9 cellular contexts compared by ENCODE assay signal in genomic region chr16:84518804-84519341, GRCh38.
DNase-seq lines count a peak whose midpoint lies in the region; ATAC-seq lines count a peak whose summit lies in the region.
"Had no signal": no experiment of that assay in that cellular context is flagged by ENCODE, and none has a peak within 500 bp of the region (broad histone marks: within the 10 kb centered on the region; RNA-seq: fewer than 3 reads in every experiment).

No MANE protein-coding gene starts in this region.

- no peaks in the 10 kb centered on the region for H3K27me3 Mint-ChIP-seq in stimulated activated naive CD8-positive, alpha-beta T cell treated with anti-CD3 and anti-CD28 coated beads, Interleukin-15, amount 100 ng/mL, for 72 hours

- H3K9me3 Mint-ChIP-seq in stimulated activated naive CD8-positive, alpha-beta T cell treated with anti-CD3 and anti-CD28 coated beads, Interleukin-15, amount 100 ng/mL, for 72 hours, result no peaks in the 10 kb centered on the region

- peak overlapping the region; percentile 62 to 69 for H3K4me3 Mint-ChIP-seq in stimulated activated naive CD8-positive, alpha-beta T cell treated with anti-CD3 and anti-CD28 coated beads, Interleukin-15, amount 100 ng/mL, for 72 hours

- H3K27ac Mint-ChIP-seq in stimulated activated naive CD8-positive, alpha-beta T cell treated with anti-CD3 and anti-CD28 coated beads, Interleukin-15, amount 100 ng/mL, for 72 hours, result peak overlapping the region; percentile 49 to 88

- H3K4me1 Mint-ChIP-seq in stimulated activated naive CD8-positive, alpha-beta T cell treated with anti-CD3 and anti-CD28 coated beads, Interleukin-15, amount 100 ng/mL, for 72 hours, result peaks cover 98% of the 10 kb centered on the region

- peak; percentile 73 for ATAC-seq in stimulated activated naive CD8-positive, alpha-beta T cell treated with anti-CD3 and anti-CD28 coated beads, Interleukin-15, amount 100 ng/mL, for 72 hours
- ATAC-seq in GM19463 (IDR thresholded peaks at IDR 0.05; ENCODE audit: unreplicated experiment) (no peak), GM18870 (IDR thresholded peaks at IDR 0.05; ENCODE audit: unreplicated experiment) (no peak)

- DNase-seq in activated gamma-delta T cell treated with Interleukin-2 at 50 U/mL for 16 hours, result peak; percentile 62
- DNase-seq in activated gamma-delta T cell (lab: John Stamatoyannopoulos, UW), result no peak
- DNase-seq in activated CD4-positive, alpha-beta T cell treated with anti-CD3 and anti-CD28 coated beads, Interleukin-2, amount 50 U/mL, for 4 hours, result peak; percentile 21 to 35
- peak; percentile 46 for DNase-seq in effector CD4-positive, alpha-beta T cell
- peak; percentile 75 to 89 for DNase-seq in stimulated activated naive CD8-positive, alpha-beta T cell treated with anti-CD3 and anti-CD28 coated beads, Interleukin-15, amount 100 ng/mL, for 72 hours
- DNase-seq in NCI-H82 treated with DMSO at 0.1 percent for 48 hours (lab: John Stamatoyannopoulos, UW; ENCODE audit: unreplicated experiment), result no peak
- DNase-seq: NCI-H526 had no signal

Comparison
In these comparisons a context has a peak if more than half of its experiments do, and no peak if none do; other contexts are left out.
1. DNase-seq: peak in activated gamma-delta T cell treated with Interleukin-2 at 50 U/mL for 16 hours (single experiment), activated CD4-positive, alpha-beta T cell treated with anti-CD3 and anti-CD28 coated beads, Interleukin-2, amount 50 U/mL, for 4 hours (2 of 2), effector CD4-positive, alpha-beta T cell (single experiment) and stimulated activated naive CD8-positive, alpha-beta T cell treated with anti-CD3 and anti-CD28 coated beads, Interleukin-15, amount 100 ng/mL, for 72 hours (2 of 2); none in activated gamma-delta T cell (single experiment) and NCI-H82 treated with DMSO at 0.1 percent for 48 hours (single experiment).